In the genomic region with DNA sequence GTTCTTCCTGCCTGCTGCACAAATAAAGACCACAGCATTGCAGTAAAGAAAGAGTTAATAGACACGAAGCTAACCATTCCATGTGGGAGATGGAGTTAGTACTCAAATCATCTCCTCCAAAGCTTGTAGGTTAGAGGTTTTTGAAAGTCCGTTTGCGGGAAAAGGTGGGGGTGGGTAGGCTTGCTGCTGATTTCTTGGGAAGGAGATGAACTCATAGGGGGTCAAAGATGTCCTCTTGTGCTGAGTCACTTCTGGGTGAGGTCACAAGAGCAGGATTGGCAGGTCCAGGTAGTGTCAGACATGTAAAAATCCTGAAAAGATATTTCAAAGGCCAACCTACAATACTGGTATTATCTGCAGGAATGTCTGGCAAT, we compare ENCODE assay signal across 23 cellular contexts.
A peak's percentile ranks its signal among the peaks of the same experiment; 100 is the strongest.
DNase-seq lines count a peak whose midpoint lies in the region; ATAC-seq and TF ChIP-seq lines count a peak whose summit lies in the region.
"Had no signal": no experiment of that assay in that cellular context is flagged by ENCODE, and none has a peak within 500 bp of the region (broad histone marks: within the 10 kb centered on the region; RNA-seq: fewer than 3 reads in every experiment).

No MANE protein-coding gene starts in this region.

- no peaks in the 10 kb centered on the region for H3F3A ChIP-seq in GM23338 (replicated peaks; ENCODE audit: low read depth)
- H3F3A ChIP-seq in smooth muscle cell (ENCODE audit: low read depth), result peaks cover 7% of the 10 kb centered on the region

- peaks cover 8% of the 10 kb centered on the region; the same call in 2 of the 3 replicates for H3K36me3 Mint-ChIP-seq in GM23338 (ENCODE audit: low read depth)
- no peaks in the 10 kb centered on the region for H3K36me3 Mint-ChIP-seq in T-helper 17 cell (ENCODE audit: low read depth)
- H3K36me3 Mint-ChIP-seq: CD14-positive monocyte had no signal

- WGBS in smooth muscle cell (ENCODE audit: low lambda C conversion rate), result 24% methylated on average over 3 of the region's 3 CpGs

- no peak overlapping the region for H3K4me3 ChIP-seq in GM23338
- H3K4me3 ChIP-seq in epithelial cell of esophagus (ENCODE audit: low read length), result no peak overlapping the region
- H3K4me3 ChIP-seq in smooth muscle cell, result no peak overlapping the region
- H3K4me3 ChIP-seq: lung, tibial nerve had no signal

- H3K4me2 ChIP-seq in GM23338 (no peak overlapping the region), smooth muscle cell (no peak overlapping the region)

- H3K9ac ChIP-seq in smooth muscle cell (ENCODE audit: low read depth), result peak overlapping the region; percentile 27

- H3K4me1 Mint-ChIP-seq in GM23338 (peaks cover 51% of the 10 kb centered on the region), T-helper 17 cell (no peaks in the 10 kb centered on the region)
- H3K4me1 Mint-ChIP-seq: activated T-helper 17 cell treated with anti-CD3 and anti-CD28 coated beads, Interleukin-2, amount 50 U/mL, for 72 hours; CD14-positive monocyte; nephron had no signal

- no peaks in the 10 kb centered on the region for H3K9me3 ChIP-seq in smooth muscle cell (replicated peaks; ENCODE audit: low read depth)
- H3K9me3 ChIP-seq in T-helper 17 cell (ENCODE audit: control insufficient read depth, low read length, poor library complexity, severe bottlenecking), result no peaks in the 10 kb centered on the region
- H3K9me3 ChIP-seq: tibial nerve had no signal

- DNase-seq in GM23338 (ENCODE audit: low spot score), result peak; percentile 8
- DNase-seq in OCI-M1 (lab: John Stamatoyannopoulos, UW), result peak; percentile 44
- peak; percentile 53 for DNase-seq in epithelial cell of esophagus (ENCODE audit: low read depth)
- no peak for DNase-seq in smooth muscle cell (lab: John Stamatoyannopoulos, UW; ENCODE audit: unreplicated experiment)
- no peak for DNase-seq in DMS79 (lab: John Stamatoyannopoulos, UW)
- DNase-seq in glomerular visceral epithelial cell (ENCODE audit: extremely low spot score), result no peak
- DNase-seq in T-helper 17 cell, result no peak
- DNase-seq: activated CD8-positive, alpha-beta T cell treated with anti-CD3 and anti-CD28 coated beads for 36 hours; activated naive CD4-positive, alpha-beta T cell treated with anti-CD3 and anti-CD28 coated beads, Interleukin-2, amount 50 U/mL, for 16 hours; amniotic stem cell; Calu3; HFFc6; NCI-H1417; NCI-H2029 treated with DMSO at 0.1 percent for 48 hours; NCI-H526 treated with DMSO at 0.1 percent for 48 hours; small intestine; stimulated activated CD4-positive, alpha-beta T cell treated with anti-CD3 and anti-CD28 coated beads, Interleukin-1b, Interleukin-23, amount 100 ng/mL, for 48 hours had no signal

- H3K36me3 ChIP-seq in GM23338 (ENCODE audit: insufficient read depth), result no peaks in the 10 kb centered on the region
- H3K36me3 ChIP-seq in smooth muscle cell (ENCODE audit: low read depth), result no peaks in the 10 kb centered on the region
- H3K36me3 ChIP-seq: tibial nerve had no signal

- H2AFZ ChIP-seq in GM23338, result no peak overlapping the region
- H2AFZ ChIP-seq in smooth muscle cell (ENCODE audit: low read depth), result peak overlapping the region; percentile 4

- TF ChIP-seq CTCF in GM23338 (conservative IDR thresholded peaks at IDR 0.05; ENCODE audit: low read depth in 2 of 2) (no peak), epithelial cell of esophagus (IDR thresholded peaks at IDR 0.05; ENCODE audit: insufficient read depth, low read depth, low read length, missing control alignments) (no peak), smooth muscle cell (IDR thresholded peaks at IDR 0.05; ENCODE audit: borderline replicate concordance, insufficient read depth, poor library complexity, severe bottlenecking) (no peak)

- H3K27ac ChIP-seq in GM23338 (ENCODE audit: low read depth), result peak overlapping the region; percentile 40
- peak overlapping the region; percentile 82 for H3K27ac ChIP-seq in smooth muscle cell (ENCODE audit: low read depth)
- H3K27ac ChIP-seq: HL-60, tibial nerve had no signal

- H3K79me2 ChIP-seq in GM23338 (replicated peaks; ENCODE audit: insufficient read depth), result no peaks in the 10 kb centered on the region
- H3K79me2 ChIP-seq in smooth muscle cell (ENCODE audit: low read depth), result no peaks in the 10 kb centered on the region

- H3K4me3 Mint-ChIP-seq in GM23338 (peak overlapping the region; percentile 11; the same call in 1 of the 3 replicates), T-helper 17 cell (no peak overlapping the region)
- H3K4me3 Mint-ChIP-seq: activated CD8-positive, alpha-beta T cell treated with anti-CD3 and anti-CD28 coated beads for 36 hours; activated T-helper 17 cell treated with anti-CD3 and anti-CD28 coated beads, Interleukin-2, amount 50 U/mL, for 72 hours; CD14-positive monocyte; HFFc6; nephron had no signal

- H3K9me2 ChIP-seq in GM23338 (ENCODE audit: insufficient read depth), result peaks cover 7% of the 10 kb centered on the region

- H3K27me3 ChIP-seq in GM23338 (ENCODE audit: insufficient read depth) (no peaks in the 10 kb centered on the region), smooth muscle cell (ENCODE audit: low read depth) (no peaks in the 10 kb centered on the region)
- H3K27me3 ChIP-seq: tibial nerve had no signal

- H3K27ac Mint-ChIP-seq in GM23338, result peak overlapping the region; percentile 93
- H3K27ac Mint-ChIP-seq in T-helper 17 cell, result no peak overlapping the region
- H3K27ac Mint-ChIP-seq: activated CD8-positive, alpha-beta T cell treated with anti-CD3 and anti-CD28 coated beads for 36 hours; activated T-helper 17 cell treated with anti-CD3 and anti-CD28 coated beads, Interleukin-2, amount 50 U/mL, for 72 hours; CD14-positive monocyte; HFFc6; nephron had no signal

- H3K27me3 Mint-ChIP-seq in GM23338 (ENCODE audit: insufficient read depth, low read depth, poor library complexity), result peaks cover 4% of the 10 kb centered on the region
- peaks cover 14% of the 10 kb centered on the region for H3K27me3 Mint-ChIP-seq in T-helper 17 cell

- peaks cover 16% of the 10 kb centered on the region; the same call in 1 of the 2 replicates for H3K4me1 ChIP-seq in GM23338 (ENCODE audit: insufficient read depth)
- no peaks in the 10 kb centered on the region for H3K4me1 ChIP-seq in smooth muscle cell (ENCODE audit: low read depth)
- H3K4me1 ChIP-seq: tibial nerve had no signal

- ATAC-seq in GM23338 (no peak), T-helper 17 cell (no peak)
- ATAC-seq: activated CD8-positive, alpha-beta T cell treated with anti-CD3 and anti-CD28 coated beads for 36 hours; activated T-helper 17 cell treated with anti-CD3 and anti-CD28 coated beads, Interleukin-2, amount 50 U/mL, for 72 hours had no signal

- H3K9me3 Mint-ChIP-seq in GM23338, result peaks cover 3% of the 10 kb centered on the region; the same call in 2 of the 3 replicates
- H3K9me3 Mint-ChIP-seq: activated CD8-positive, alpha-beta T cell treated with anti-CD3 and anti-CD28 coated beads for 36 hours; activated T-helper 17 cell treated with anti-CD3 and anti-CD28 coated beads, Interleukin-2, amount 50 U/mL, for 72 hours; nephron had no signal

- H4K20me1 ChIP-seq in GM23338 (replicated peaks; ENCODE audit: insufficient read depth) (no peaks in the 10 kb centered on the region), smooth muscle cell (ENCODE audit: low read depth) (no peaks in the 10 kb centered on the region)

TF ChIP-seq in GM23338, 12 proteins besides CTCF, POLR2A, EP300 and RAD21:
- TF ChIP-seq EZH2 (IDR thresholded peaks at IDR 0.05; ENCODE audit: low read depth, unreplicated experiment), result no peak

Comparison
In these comparisons a context has a peak if more than half of its experiments do, and no peak if none do; other contexts are left out.
1. DNase-seq: peak in GM23338 (single experiment), OCI-M1 (single experiment) and epithelial cell of esophagus (single experiment); none in smooth muscle cell (single experiment), DMS79 (single experiment), glomerular visceral epithelial cell (single experiment) and T-helper 17 cell (0 of 3).